11 cellular contexts compared by ENCODE assay signal in the genomic region with DNA sequence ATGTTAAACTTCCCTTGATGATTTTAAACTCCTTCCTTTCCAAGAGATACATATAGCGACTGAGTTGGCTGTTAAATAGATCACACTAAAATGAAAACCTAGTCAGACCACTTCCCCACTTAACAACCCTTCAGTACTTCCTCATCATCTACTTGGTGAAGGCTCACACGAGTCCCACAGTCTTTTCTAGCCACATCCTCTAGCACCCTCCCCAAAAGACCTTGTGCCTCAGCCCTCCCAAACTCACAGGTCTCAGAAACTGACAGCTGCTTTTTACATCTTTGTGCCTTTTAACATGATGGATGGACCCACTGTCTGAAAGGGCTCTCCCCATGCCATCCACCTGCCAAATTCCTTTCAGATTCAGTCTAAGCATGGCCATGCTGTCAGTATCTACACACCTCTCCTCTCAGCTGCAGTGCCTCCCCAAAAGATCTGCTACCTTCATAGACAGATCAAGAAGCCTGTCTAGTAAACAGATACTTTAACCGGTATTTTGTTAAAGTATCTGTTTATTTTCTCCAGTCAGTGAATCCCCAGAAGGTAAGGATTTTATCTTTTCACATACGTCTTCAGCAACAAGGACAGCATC.
DNase-seq lines count a peak whose midpoint lies in the region; ATAC-seq and TF ChIP-seq lines count a peak whose summit lies in the region.
"Had no signal": no experiment of that assay in that cellular context is flagged by ENCODE, and none has a peak within 500 bp of the region (broad histone marks: within the 10 kb centered on the region; RNA-seq: fewer than 3 reads in every experiment).

No MANE protein-coding gene starts in this region.

- intact Hi-C loops in activated T-helper 1 cell treated with anti-CD3 and anti-CD28 coated beads, Interleukin-12 subunit alpha, Interleukin-12 subunit beta, Interleukin-2, Interleukin-4 antibody, amounts not matched to agents 30 ng/mL and 10 ng/mL and 1 ng/mL, durations not matched to agents 14 hours and 24 hours and 36 hours (cut with micrococcal nuclease) = loop anchor here (10.0 kb wide), 1 partner anchor 921 kb away; no protein-coding TSS in a partner anchor

- peak; percentile 62 for ATAC-seq in GM19463 (IDR thresholded peaks at IDR 0.05; ENCODE audit: unreplicated experiment)
- peak; percentile 99 for ATAC-seq in HG03460 (IDR thresholded peaks at IDR 0.05; ENCODE audit: unreplicated experiment)

- H3K9me3 Mint-ChIP-seq in activated T-helper 1 cell treated with anti-CD3 and anti-CD28 coated beads, Interleukin-12 subunit alpha, Interleukin-12 subunit beta, Interleukin-2, Interleukin-4 antibody, amounts not matched to agents 30 ng/mL and 10 ng/mL and 1 ng/mL, durations not matched to agents 14 hours and 24 hours and 36 hours = no peaks in the 10 kb centered on the region
- H3K9me3 Mint-ChIP-seq: activated T-cell treated with anti-CD3 and anti-CD28 coated beads, Interleukin-2, amount 50 U/mL, for 4 hours had no signal

- H3K36me3 Mint-ChIP-seq in activated T-helper 1 cell treated with anti-CD3 and anti-CD28 coated beads, Interleukin-12 subunit alpha, Interleukin-12 subunit beta, Interleukin-2, Interleukin-4 antibody, amounts not matched to agents 30 ng/mL and 10 ng/mL and 1 ng/mL, durations not matched to agents 14 hours and 24 hours and 36 hours (ENCODE audit: low read depth) = peaks cover 35% of the 10 kb centered on the region

- H3K27me3 Mint-ChIP-seq in activated T-helper 1 cell treated with anti-CD3 and anti-CD28 coated beads, Interleukin-12 subunit alpha, Interleukin-12 subunit beta, Interleukin-2, Interleukin-4 antibody, amounts not matched to agents 30 ng/mL and 10 ng/mL and 1 ng/mL, durations not matched to agents 14 hours and 24 hours and 36 hours (ENCODE audit: insufficient read depth) = no peaks in the 10 kb centered on the region

- no peak for TF ChIP-seq CTCF in GM13976 (IDR thresholded peaks at IDR 0.05; ENCODE audit: borderline replicate concordance, control extremely low read depth, extremely low read depth, insufficient read depth, missing control alignments)

- DNase-seq in GM13976 (ENCODE audit: low spot score) = peak; percentile 49
- peak; percentile 31 for DNase-seq in activated T-helper 1 cell treated with anti-CD3 and anti-CD28 coated beads, Interleukin-12 subunit alpha, Interleukin-12 subunit beta, Interleukin-2, Interleukin-4 antibody, amounts not matched to agents 30 ng/mL and 10 ng/mL and 1 ng/mL, durations not matched to agents 14 hours and 24 hours and 36 hours (ENCODE audit: low spot score)
- DNase-seq in SHP77 treated with DMSO at 0.1 percent for 48 hours (lab: John Stamatoyannopoulos, UW) = no peak
- DNase-seq in ACHN = no peak
- DNase-seq in inferior parietal cortex (ENCODE audit: extremely low spot score) = no peak
- DNase-seq in HT-29 (ENCODE audit: low spot score) = no peak
- DNase-seq: activated T-cell treated with anti-CD3 and anti-CD28 coated beads, Interleukin-2, amount 50 U/mL, for 4 hours; MG63; nucleus accumbens had no signal

- peaks cover 18% of the 10 kb centered on the region for H3K4me1 Mint-ChIP-seq in activated T-helper 1 cell treated with anti-CD3 and anti-CD28 coated beads, Interleukin-12 subunit alpha, Interleukin-12 subunit beta, Interleukin-2, Interleukin-4 antibody, amounts not matched to agents 30 ng/mL and 10 ng/mL and 1 ng/mL, durations not matched to agents 14 hours and 24 hours and 36 hours (ENCODE audit: low read depth)

- H3K4me3 Mint-ChIP-seq in activated T-helper 1 cell treated with anti-CD3 and anti-CD28 coated beads, Interleukin-12 subunit alpha, Interleukin-12 subunit beta, Interleukin-2, Interleukin-4 antibody, amounts not matched to agents 30 ng/mL and 10 ng/mL and 1 ng/mL, durations not matched to agents 14 hours and 24 hours and 36 hours = no peak overlapping the region
- H3K4me3 Mint-ChIP-seq: activated T-cell treated with anti-CD3 and anti-CD28 coated beads, Interleukin-2, amount 50 U/mL, for 4 hours had no signal

- peak overlapping the region; percentile 58 for H3K27ac Mint-ChIP-seq in activated T-helper 1 cell treated with anti-CD3 and anti-CD28 coated beads, Interleukin-12 subunit alpha, Interleukin-12 subunit beta, Interleukin-2, Interleukin-4 antibody, amounts not matched to agents 30 ng/mL and 10 ng/mL and 1 ng/mL, durations not matched to agents 14 hours and 24 hours and 36 hours

- in situ Hi-C loops in GM13976 (cut with MboI; ENCODE audit: low sequenced_read_pairs, unreplicated experiment) (loop anchor here (25.0 kb wide), 1 partner anchor 378 kb away; no protein-coding TSS in a partner anchor), ACHN (cut with HindIII; ENCODE audit: low pct_ligation_motif_present, low pct_unique_long_range_greater_than_20kb, low sequenced_read_pairs) (no loop called here)

Comparison
In these comparisons a context has a peak if more than half of its experiments do, and no peak if none do; other contexts are left out.
1. DNase-seq: peak in GM13976 (single experiment) and activated T-helper 1 cell treated with anti-CD3 and anti-CD28 coated beads, Interleukin-12 subunit alpha, Interleukin-12 subunit beta, Interleukin-2, Interleukin-4 antibody, amounts not matched to agents 30 ng/mL and 10 ng/mL and 1 ng/mL, durations not matched to agents 14 hours and 24 hours and 36 hours (single experiment); none in SHP77 treated with DMSO at 0.1 percent for 48 hours (single experiment), ACHN (single experiment), inferior parietal cortex (single experiment) and HT-29 (single experiment).